2 cellular contexts compared by ENCODE assay signal in genomic region chr16:27347930-27348685, GRCh38.
TF ChIP-seq lines count a peak whose summit lies in the region.

No MANE protein-coding gene starts in this region.

TF ChIP-seq in SK-N-SH, 30 proteins besides CTCF, POLR2A, EP300 and RAD21 (continued from another document):
- TF ChIP-seq USF1 (IDR thresholded peaks at IDR 0.05; ENCODE audit: borderline replicate concordance, low read depth) (no peak), FOXM1 (IDR thresholded peaks at IDR 0.05; ENCODE audit: low read depth) (no peak), RCOR1 (IDR thresholded peaks at IDR 0.05; ENCODE audit: low read length) (no peak), IRF3 (IDR thresholded peaks at IDR 0.05; ENCODE audit: low read depth, low read length) (no peak), SIN3A (IDR thresholded peaks at IDR 0.05; ENCODE audit: borderline replicate concordance, low read depth, low read length) (no peak), CHD2 (IDR thresholded peaks at IDR 0.05; ENCODE audit: low read length, partially characterized antibody) (no peak), YY1 (IDR thresholded peaks at IDR 0.05; ENCODE audit: low read depth) (no peak), FOSL2 (IDR thresholded peaks at IDR 0.05; ENCODE audit: borderline replicate concordance, low read depth) (no peak), NFIC (IDR thresholded peaks at IDR 0.05; ENCODE audit: borderline replicate concordance) (no peak), MAX (IDR thresholded peaks at IDR 0.05; ENCODE audit: low read depth) (no peak), TEAD4 (IDR thresholded peaks at IDR 0.05; ENCODE audit: borderline replicate concordance, insufficient read depth) (no peak), MXI1 (IDR thresholded peaks at IDR 0.05; ENCODE audit: low read depth, low read length) (no peak), GABPA (IDR thresholded peaks at IDR 0.05; ENCODE audit: low read depth) (no peak), RXRA (IDR thresholded peaks at IDR 0.05; ENCODE audit: borderline replicate concordance, low read depth) (no peak), POLR2AphosphoS5 (IDR thresholded peaks at IDR 0.05; ENCODE audit: low read depth, low read length) (no peak), RFX5 (IDR thresholded peaks at IDR 0.05; ENCODE audit: low read length) (no peak)

TF ChIP-seq in SK-N-SH treated with all-trans-retinoic acid at 6 μM for 48 hours, 23 proteins besides CTCF, POLR2A, EP300 and RAD21 (continued from another document):
- TF ChIP-seq ZNF565 (CRISPR knock-in tag; conservative IDR thresholded peaks at IDR 0.05; ENCODE audit: low read depth) (no peak), ZNF8 (CRISPR knock-in tag; IDR thresholded peaks at IDR 0.05) (no peak), TOX (CRISPR knock-in tag; IDR thresholded peaks at IDR 0.05; ENCODE audit: borderline replicate concordance) (no peak), RARB (CRISPR knock-in tag; IDR thresholded peaks at IDR 0.05) (no peak), CSDC2 (CRISPR knock-in tag; IDR thresholded peaks at IDR 0.05) (no peak)
